Comparison of ENCODE assay signal across 2 cellular contexts in genomic region chr2:203631068-203631757, GRCh38.
TF ChIP-seq lines count a peak whose summit lies in the region.

No MANE protein-coding gene starts in this region.

TF ChIP-seq in K562, 482 proteins besides CTCF, POLR2A, EP300 and RAD21 (continued from another document):
- TF ChIP-seq ZNF609 (CRISPR knock-in tag; IDR thresholded peaks at IDR 0.05; ENCODE audit: borderline replicate concordance): no peak
- 0 out of 2 replicates have a peak, but pooled peaks have one; percentile 22 for TF ChIP-seq C11orf30 (IDR thresholded peaks at IDR 0.05; ENCODE audit: low read depth)
- no peak for TF ChIP-seq ID3 (CRISPR knock-in tag; IDR thresholded peaks at IDR 0.05)
- no peak for TF ChIP-seq ID3 (tag; IDR thresholded peaks at IDR 0.05)
- no peak for TF ChIP-seq THAP12 (CRISPR knock-in tag; IDR thresholded peaks at IDR 0.05)

TF ChIP-seq in HepG2, 621 proteins besides CTCF, POLR2A, EP300 and RAD21 (continued from another document and continues in another):
- TF ChIP-seq TSC22D2 (CRISPR knock-in tag; IDR thresholded peaks at IDR 0.05; ENCODE audit: borderline replicate concordance): no peak
- TF ChIP-seq ZNF543 (CRISPR knock-in tag; IDR thresholded peaks at IDR 0.05): no peak
- no peak for TF ChIP-seq ZNF512B (CRISPR knock-in tag; IDR thresholded peaks at IDR 0.05; ENCODE audit: borderline replicate concordance)
- TF ChIP-seq HCFC1 (IDR thresholded peaks at IDR 0.05; ENCODE audit: low read depth, low read length): no peak
- TF ChIP-seq ZNF160 (CRISPR knock-in tag; IDR thresholded peaks at IDR 0.05): no peak
- TF ChIP-seq MTA3 (CRISPR knock-in tag; IDR thresholded peaks at IDR 0.05): no peak
- TF ChIP-seq GFI1 (CRISPR knock-in tag; IDR thresholded peaks at IDR 0.05; ENCODE audit: borderline replicate concordance): peak; percentile 86; the same call in 1 of the 2 replicates
- TF ChIP-seq ZNF33A (CRISPR knock-in tag; IDR thresholded peaks at IDR 0.05; ENCODE audit: borderline replicate concordance): no peak
- TF ChIP-seq ZBTB46 (CRISPR knock-in tag; IDR thresholded peaks at IDR 0.05; ENCODE audit: borderline replicate concordance): no peak
- TF ChIP-seq ZNF883 (CRISPR knock-in tag; IDR thresholded peaks at IDR 0.05; ENCODE audit: not compliant biosample characterization): no peak
- no peak for TF ChIP-seq POLR2AphosphoS5 (IDR thresholded peaks at IDR 0.05; ENCODE audit: low read depth, low read length)
- TF ChIP-seq SOX5 (CRISPR knock-in tag; IDR thresholded peaks at IDR 0.05; ENCODE audit: borderline replicate concordance): peak; percentile 46; the same call in 1 of the 2 replicates
- peak; percentile 92 for TF ChIP-seq MAFF (IDR thresholded peaks at IDR 0.05; ENCODE audit: low read depth, low read length)
- no peak for TF ChIP-seq ZBTB4 (CRISPR knock-in tag; IDR thresholded peaks at IDR 0.05; ENCODE audit: borderline replicate concordance)
- peak; percentile 81 for TF ChIP-seq RARA (CRISPR knock-in tag; IDR thresholded peaks at IDR 0.05)
- TF ChIP-seq ZNF138 (CRISPR knock-in tag; IDR thresholded peaks at IDR 0.05; ENCODE audit: low read depth): no peak
- peak; percentile 47; the same call in 1 of the 2 replicates for TF ChIP-seq ZNF362 (CRISPR knock-in tag; IDR thresholded peaks at IDR 0.05; ENCODE audit: borderline replicate concordance)
- TF ChIP-seq ZNF343 (CRISPR knock-in tag; IDR thresholded peaks at IDR 0.05): no peak
- no peak for TF ChIP-seq SALL2 (CRISPR knock-in tag; IDR thresholded peaks at IDR 0.05)
- TF ChIP-seq ZNF263 (CRISPR knock-in tag; IDR thresholded peaks at IDR 0.05): no peak
- no peak for TF ChIP-seq ZNF335 (CRISPR knock-in tag; IDR thresholded peaks at IDR 0.05)
- no peak for TF ChIP-seq ZFP37 (CRISPR knock-in tag; IDR thresholded peaks at IDR 0.05; ENCODE audit: borderline replicate concordance)
- 0 out of 2 replicates have a peak, but pooled peaks have one; percentile 36 for TF ChIP-seq NFKBIZ (CRISPR knock-in tag; IDR thresholded peaks at IDR 0.05)
- peak; percentile 80; the same call in 1 of the 2 replicates for TF ChIP-seq AHDC1 (CRISPR knock-in tag; IDR thresholded peaks at IDR 0.05; ENCODE audit: borderline replicate concordance)
- TF ChIP-seq ZNF556 (CRISPR knock-in tag; IDR thresholded peaks at IDR 0.05; ENCODE audit: borderline replicate concordance): no peak
- no peak for TF ChIP-seq ZNF557 (CRISPR knock-in tag; IDR thresholded peaks at IDR 0.05)
- TF ChIP-seq HMG20A (CRISPR knock-in tag; IDR thresholded peaks at IDR 0.05; ENCODE audit: borderline replicate concordance): peak; percentile 74
- no peak for TF ChIP-seq ZBED4 (CRISPR knock-in tag; IDR thresholded peaks at IDR 0.05; ENCODE audit: borderline replicate concordance)
- no peak for TF ChIP-seq CHD2 (IDR thresholded peaks at IDR 0.05; ENCODE audit: low read depth, low read length)
- TF ChIP-seq ZNF124 (CRISPR knock-in tag; IDR thresholded peaks at IDR 0.05): no peak
- TF ChIP-seq ZUFSP (CRISPR knock-in tag; IDR thresholded peaks at IDR 0.05; ENCODE audit: borderline replicate concordance): no peak
- TF ChIP-seq ZNF589 (CRISPR knock-in tag; conservative IDR thresholded peaks at IDR 0.05): no peak
- TF ChIP-seq SMARCE1 (IDR thresholded peaks at IDR 0.05; ENCODE audit: borderline replicate concordance): 0 out of 2 replicates have a peak, but pooled peaks have one; percentile 17
- no peak for TF ChIP-seq ZBTB20 (CRISPR knock-in tag; IDR thresholded peaks at IDR 0.05; ENCODE audit: borderline replicate concordance, low read depth)
- no peak for TF ChIP-seq SAFB2 (CRISPR knock-in tag; IDR thresholded peaks at IDR 0.05; ENCODE audit: borderline replicate concordance, low read depth)
- TF ChIP-seq TMF1 (CRISPR knock-in tag; IDR thresholded peaks at IDR 0.05; ENCODE audit: low read depth): no peak
- TF ChIP-seq ADNP (CRISPR knock-in tag; IDR thresholded peaks at IDR 0.05): no peak
